ENCODE assay signal across 8 cellular contexts in the genomic region with DNA sequence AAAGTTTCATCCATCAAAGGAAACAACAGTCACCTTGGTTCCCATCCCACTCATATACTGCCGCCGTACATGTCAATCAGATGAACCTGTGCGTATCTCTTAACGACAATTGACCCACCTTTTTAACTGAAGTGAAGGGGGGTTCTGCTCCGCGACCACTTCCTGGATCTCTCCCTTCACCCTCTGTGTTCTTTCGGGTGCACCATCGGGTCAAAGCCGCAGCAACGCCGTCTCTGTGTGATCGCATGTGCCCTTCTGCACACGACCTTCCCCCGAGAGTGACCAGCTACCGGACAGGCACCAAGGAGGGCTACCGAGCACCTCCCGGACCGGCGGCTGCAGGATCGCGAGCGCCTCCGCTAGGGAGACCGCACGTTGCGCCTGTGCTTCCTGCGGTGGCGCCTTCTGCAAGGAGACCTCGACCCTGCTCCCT. TPM values are rescaled to one million over a fixed set of nuclear protein-coding genes. Genes with fewer than 3 reads are reported as not detected.
A peak's percentile ranks its signal among the peaks of the same experiment; 100 is the strongest.
DNase-seq lines count a peak whose midpoint lies in the region; ATAC-seq and TF ChIP-seq lines count a peak whose summit lies in the region.
"Not testable (repeated sequence)": the region's sequence is repeated elsewhere in the genome, so short reads cannot be mapped to it uniquely, and the experiment has no call there.

No MANE protein-coding gene starts in this region.

- not testable (repeated sequence) for H3K36me3 Mint-ChIP-seq in activated naive CD4-positive, alpha-beta T cell treated with anti-CD3 and anti-CD28 coated beads, Interleukin-2, amount 50 U/mL, for 24 hours

- H3K9me3 Mint-ChIP-seq in activated naive CD4-positive, alpha-beta T cell treated with anti-CD3 and anti-CD28 coated beads, Interleukin-2, amount 50 U/mL, for 24 hours = not testable (repeated sequence)

- H3K27ac Mint-ChIP-seq in activated naive CD4-positive, alpha-beta T cell treated with anti-CD3 and anti-CD28 coated beads, Interleukin-2, amount 50 U/mL, for 24 hours = peak overlapping the region; percentile 39

- H3K4me1 Mint-ChIP-seq in activated naive CD4-positive, alpha-beta T cell treated with anti-CD3 and anti-CD28 coated beads, Interleukin-2, amount 50 U/mL, for 24 hours = peaks cover 30% of the 10 kb centered on the region

- WGBS in mesodermal cell (ENCODE audit: insufficient coverage in 2 of 2), 2 experiments = 0 to 3% methylated on average over 2 to 6 of the region's 29 CpGs

- H3K4me3 Mint-ChIP-seq in activated naive CD4-positive, alpha-beta T cell treated with anti-CD3 and anti-CD28 coated beads, Interleukin-2, amount 50 U/mL, for 24 hours = peak overlapping the region; percentile 92

- TF ChIP-seq CTCF in fibroblast of mammary gland (conservative IDR thresholded peaks at IDR 0.05; ENCODE audit: control insufficient read depth, insufficient read depth, low read depth, low read length) = peak; percentile 14

- not testable (repeated sequence) for H3K27me3 Mint-ChIP-seq in activated naive CD4-positive, alpha-beta T cell treated with anti-CD3 and anti-CD28 coated beads, Interleukin-2, amount 50 U/mL, for 24 hours

- H3K4me3 ChIP-seq in BLaER1 = peak overlapping the region; percentile 99
- peak overlapping the region; percentile 79 for H3K4me3 ChIP-seq in SK-N-MC
- peak overlapping the region; percentile 85 for H3K4me3 ChIP-seq in fibroblast of mammary gland (ENCODE audit: control insufficient read depth, low read depth, low read length)
- peak overlapping the region; percentile 51 for H3K4me3 ChIP-seq in mesodermal cell (ENCODE audit: extremely low read depth, insufficient read depth, low read length, poor library complexity, severe bottlenecking)

- peaks cover 19% of the 10 kb centered on the region for H3K4me1 ChIP-seq in BLaER1
- not testable (repeated sequence) for H3K4me1 ChIP-seq in mesodermal cell (ENCODE audit: control insufficient read depth, insufficient read depth, low read length, poor library complexity, severe bottlenecking)

- not testable (repeated sequence) for H3K9me3 ChIP-seq in BLaER1; SK-N-MC (ENCODE audit: low read depth, low read length); mesodermal cell (ENCODE audit: control insufficient read depth, low read length)

- H3K27me3 ChIP-seq in BLaER1 = not testable (repeated sequence)

- H3K9ac ChIP-seq in BLaER1 = peak overlapping the region; percentile 77
- peak overlapping the region; percentile 63 for H3K9ac ChIP-seq in SK-N-MC (ENCODE audit: insufficient read length)

- not testable (repeated sequence) for H3K27ac ChIP-seq in BLaER1; SK-N-MC; mesodermal cell (ENCODE audit: low read depth, low read length, severe bottlenecking)

- H4K20me1 ChIP-seq in BLaER1 = peaks cover 37% of the 10 kb centered on the region

- ATAC-seq in GM21390 (IDR thresholded peaks at IDR 0.05; ENCODE audit: unreplicated experiment) = peak; percentile 28

- H3K4me2 ChIP-seq in BLaER1 = peak overlapping the region; percentile 68

- peak; percentile 9 for DNase-seq in HuH-7 (ENCODE audit: low spot score)
- not testable (repeated sequence) for DNase-seq in SK-N-MC (ENCODE audit: low read depth, low spot score); fibroblast of mammary gland (ENCODE audit: low read depth)
- DNase-seq in stimulated activated CD4-positive, alpha-beta T cell treated with anti-CD3 and anti-CD28 coated beads, Interleukin-2, amount 100 ng/mL, for 24 hours = peak; percentile 21 to 38

- not testable (repeated sequence) for H3K36me3 ChIP-seq in BLaER1; SK-N-MC (ENCODE audit: insufficient read depth, low read length)
- H3K36me3 ChIP-seq in mesodermal cell (ENCODE audit: control insufficient read depth, insufficient read depth, low read length) = peaks cover 14% of the 10 kb centered on the region

RNA-seq across cellular contexts. Expression of a gene that starts 1.2 kb away (rescaled TPM):
- polyA plus RNA-seq in mesodermal cell (2013, experiment 1 of 2) = 119 TPM
- polyA plus RNA-seq in mesodermal cell (2013, experiment 2 of 2) = 130 TPM
